34 cellular contexts compared by ENCODE assay signal in the genomic region with DNA sequence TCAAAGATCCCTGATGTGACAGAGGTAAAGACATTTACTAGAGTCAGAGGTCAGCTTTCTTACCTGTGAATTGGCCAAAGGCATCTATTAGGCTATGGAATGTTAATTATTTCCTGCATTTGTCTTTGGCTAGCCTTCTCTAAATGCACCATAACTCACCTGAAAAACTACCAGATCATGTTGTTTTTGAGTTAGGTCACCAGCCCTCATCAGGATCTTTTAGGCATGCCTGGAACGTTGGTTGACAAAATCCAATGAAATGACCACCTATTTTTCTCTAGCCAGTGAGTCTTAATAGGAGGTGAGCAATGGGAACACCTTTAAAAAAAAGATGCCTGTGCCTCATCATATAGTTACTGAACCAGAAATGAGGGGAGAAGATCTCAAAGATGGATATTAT. TPM values are rescaled to one million over a fixed set of nuclear protein-coding genes. Genes with fewer than 3 reads are reported as not detected.
"Had no signal": no experiment of that assay in that cellular context is flagged by ENCODE, and none has a peak within 500 bp of the region (broad histone marks: within the 10 kb centered on the region; RNA-seq: fewer than 3 reads in every experiment).

No MANE protein-coding gene starts in this region.

- H3K27me3 ChIP-seq: adrenal gland, body of pancreas, brain microvascular endothelial cell, breast epithelium had no signal

- DNase-seq: activated B cell treated with CpG ODN at 0.5 μM for 24 hours; activated CD4-positive, alpha-beta memory T cell treated with anti-CD3 and anti-CD28 coated beads for 36 hours; activated CD4-positive, alpha-beta T cell treated with anti-CD3 and anti-CD28 coated beads for 4 hours; activated CD4-positive, alpha-beta T cell treated with anti-CD3 and anti-CD28 coated beads, Interleukin-2, amount 10 ng/mL, durations not matched to agents 24 days and 14 days; activated CD4-positive, alpha-beta T cell treated with anti-CD3 and anti-CD28 coated beads, Interleukin-2, amount 50 U/mL, for 1 hour; activated CD4-positive, alpha-beta T cell treated with anti-CD3 and anti-CD28 coated beads, Interleukin-2, amount 50 U/mL, for 4 hours; activated CD4-positive, CD25-positive, alpha-beta regulatory T cell treated with anti-CD3 and anti-CD28 coated beads, Interleukin-2, amount 50 U/mL, for 72 hours; activated CD8-positive, alpha-beta memory T cell treated with anti-CD3 and anti-CD28 coated beads, Interleukin-2, amount 50 U/mL, for 4 hours; activated CD8-positive, alpha-beta T cell treated with anti-CD3 and anti-CD28 coated beads for 36 hours; activated effector memory CD4-positive, alpha-beta T cell treated with anti-CD3 and anti-CD28 coated beads, Interleukin-2, amount 50 U/mL, for 16 hours; activated gamma-delta T cell treated with Interleukin-2 at 50 U/mL for 16 hours; activated naive CD4-positive, alpha-beta T cell; activated naive CD4-positive, alpha-beta T cell treated with anti-CD3 and anti-CD28 coated beads for 36 hours; activated naive CD4-positive, alpha-beta T cell treated with anti-CD3 and anti-CD28 coated beads, Interleukin-2, amount 50 U/mL, for 16 hours; activated naive CD8-positive, alpha-beta T cell treated with anti-CD3 and anti-CD28 coated beads for 36 hours; activated T-cell treated with anti-CD3 and anti-CD28 coated beads for 4 hours; activated T-cell treated with anti-CD3 and anti-CD28 coated beads, Interleukin-2, amount 50 U/mL, for 1 hour; activated T-cell treated with anti-CD3 and anti-CD28 coated beads, Interleukin-2, amount 50 U/mL, for 4 hours; activated T-cell treated with anti-CD3 and anti-CD28 coated beads, Interleukin-2, amount 50 U/mL, for 72 hours; adrenal gland; amniotic stem cell; aorta; body of pancreas; brain microvascular endothelial cell; SW 1271; T-helper 1 cell; T-helper 2 cell; T-helper 9 cell had no signal

- H3K4me3 ChIP-seq: adrenal gland, body of pancreas, breast epithelium had no signal

- H3K9me3 ChIP-seq: adrenal gland, body of pancreas, breast epithelium had no signal

- H3K27ac ChIP-seq: adrenal gland, body of pancreas, brain microvascular endothelial cell, breast epithelium, VCaP had no signal

- H3K4me1 ChIP-seq: adrenal gland, body of pancreas, breast epithelium had no signal

- H3K36me3 ChIP-seq: adrenal gland, brain microvascular endothelial cell, breast epithelium had no signal

RNA-seq across cellular contexts. Expression of a gene that starts 46.2 kb away (rescaled TPM):
- total RNA-seq: activated B cell treated with CpG ODN at 0.5 μM for 24 hours; activated CD4-positive, alpha-beta memory T cell treated with anti-CD3 and anti-CD28 coated beads for 36 hours; activated CD4-positive, alpha-beta T cell treated with anti-CD3 and anti-CD28 coated beads, Interleukin-2, amount 10 ng/mL, durations not matched to agents 24 days and 14 days; activated CD8-positive, alpha-beta memory T cell treated with anti-CD3 and anti-CD28 coated beads for 36 hours; activated CD8-positive, alpha-beta T cell treated with anti-CD3 and anti-CD28 coated beads for 36 hours; activated naive CD4-positive, alpha-beta T cell treated with anti-CD3 and anti-CD28 coated beads for 36 hours; activated naive CD4-positive, alpha-beta T cell treated with anti-CD3 and anti-CD28 coated beads, Interleukin-2, amount 50 U/mL, for 72 hours; activated naive CD8-positive, alpha-beta T cell treated with anti-CD3 and anti-CD28 coated beads for 36 hours; activated T-cell treated with anti-CD3 and anti-CD28 coated beads, Interleukin-2, amount 50 U/mL, for 4 hours; activated T-cell treated with anti-CD3 and anti-CD28 coated beads, Interleukin-2, amount 50 U/mL, for 72 hours; activated T-helper 1 cell treated with anti-CD3 and anti-CD28 coated beads, Interleukin-12 subunit alpha, Interleukin-12 subunit beta, Interleukin-2, Interleukin-4 antibody, amounts not matched to agents 30 ng/mL and 10 ng/mL and 1 ng/mL, durations not matched to agents 14 hours and 24 hours and 36 hours; activated T-helper 17 cell treated with anti-CD3 and anti-CD28 coated beads, Interleukin-2, amount 50 U/mL, for 72 hours had no signal
- polyA plus RNA-seq: aorta had no signal
